Comparison of ENCODE assay signal across 36 cellular contexts in genomic region chr2:20726913-20727312, GRCh38. TPM values are rescaled to one million over a fixed set of nuclear protein-coding genes. Genes with fewer than 3 reads are reported as not detected.
"Had no signal": no experiment of that assay in that cellular context is flagged by ENCODE, and none has a peak within 500 bp of the region (broad histone marks: within the 10 kb centered on the region; RNA-seq: fewer than 3 reads in every experiment).

No MANE protein-coding gene starts in this region.

- H3K4me3 ChIP-seq: MG63 had no signal

- H3K9me3 ChIP-seq: MG63 had no signal

- H3K36me3 ChIP-seq: MG63 had no signal

- H3K27ac ChIP-seq: KMS-11 had no signal

- H3K27me3 ChIP-seq: MG63 had no signal

- H3K4me2 ChIP-seq: KMS-11 had no signal

- DNase-seq: Karpas-422, Kasumi-1, KG1, MG63, MM.1S, MV-4-11, NCI-H1048, NCI-H1092, NCI-H1092 treated with DMSO at 0.1 percent for 48 hours, NCI-H1105, NCI-H1105 treated with DMSO at 0.1 percent for 48 hours, NCI-H1417, NCI-H1417 treated with DMSO at 0.1 percent for 48 hours, NCI-H1436, NCI-H1436 treated with DMSO at 0.1 percent for 48 hours, NCI-H146, NCI-H1694, NCI-H1694 treated with DMSO at 0.1 percent for 48 hours, NCI-H187, NCI-H187 treated with DMSO at 0.1 percent for 48 hours, NCI-H1930, NCI-H2029, NCI-H2029 treated with DMSO at 0.1 percent for 48 hours, NCI-H2081, NCI-H2081 treated with DMSO at 0.1 percent for 48 hours, NCI-H2107, NCI-H2171, NCI-H2171 treated with DMSO at 0.1 percent for 48 hours, NCI-H2227 treated with DMSO at 0.1 percent for 48 hours, NCI-H226, NCI-H345, NCI-H446, NCI-H446 treated with DMSO at 0.1 percent for 48 hours had no signal

- H3K9ac ChIP-seq: KMS-11 had no signal

RNA-seq across cellular contexts. Expression of gene GDF7, which starts 60.0 kb away (rescaled TPM):
- total RNA-seq: LHCN-M2, MCF 10A had no signal
